Comparison of ENCODE assay signal across 8 cellular contexts in genomic region chr2:197707316-197708213, GRCh38. TPM values are rescaled to one million over a fixed set of nuclear protein-coding genes. Genes with fewer than 3 reads are reported as not detected.
DNase-seq lines count a peak whose midpoint lies in the region; ATAC-seq and TF ChIP-seq lines count a peak whose summit lies in the region.

No MANE protein-coding gene starts in this region.

- H3K9me3 ChIP-seq in Peyer's patch, result no peaks in the 10 kb centered on the region

- H2BK120ac ChIP-seq in mesendoderm (ENCODE audit: low read depth, low read length), result no peak overlapping the region

- no peak overlapping the region for H2BK15ac ChIP-seq in mesendoderm (replicated peaks; ENCODE audit: low read depth)

- peaks cover 46% of the 10 kb centered on the region for H3K4me1 Mint-ChIP-seq in dendritic cell treated with granulocyte-macrophage colony-stimulating factor and Interleukin-4, amounts not matched to agents 40 ng/mL and 50 ng/mL, for 4 days (ENCODE audit: low read depth)

- H4K8ac ChIP-seq in mesendoderm (ENCODE audit: low read depth, low read length), result no peak overlapping the region

- H3K79me2 ChIP-seq in mesendoderm (ENCODE audit: control insufficient read depth, insufficient read depth, low read length), result peaks cover 50% of the 10 kb centered on the region

- no peak overlapping the region for H4K5ac ChIP-seq in mesendoderm (ENCODE audit: low read length)

- H3K4me3 ChIP-seq in Peyer's patch (peak overlapping the region in 3 of 4 donors; percentile 79 to 83 (median 81)), mesendoderm (ENCODE audit: low read length) (peak overlapping the region; percentile 91)

- ATAC-seq in GM19397 (IDR thresholded peaks at IDR 0.05; ENCODE audit: unreplicated experiment), result no peak
- no peak for ATAC-seq in HG02884 (IDR thresholded peaks at IDR 0.05; ENCODE audit: unreplicated experiment)

- H2AK5ac ChIP-seq in mesendoderm (ENCODE audit: low read length), result no peak overlapping the region

- H3K27ac ChIP-seq in Peyer's patch (no peak overlapping the region), mesendoderm (ENCODE audit: low read depth, low read length) (no peak overlapping the region)

- TF ChIP-seq POLR2A in Peyer's patch (IDR thresholded peaks at IDR 0.05), result no peak

- H3K27me3 ChIP-seq in Peyer's patch, result no peaks in the 10 kb centered on the region
- no peaks in the 10 kb centered on the region for H3K27me3 ChIP-seq in mesendoderm (ENCODE audit: insufficient read depth, low read length, poor library complexity)

- no peak overlapping the region for H3K18ac ChIP-seq in mesendoderm (ENCODE audit: low read length)

- peaks cover 0 to 30% (median 9%) of the 10 kb centered on the region in 4 donors for H3K4me1 ChIP-seq in Peyer's patch
- peaks cover 8% of the 10 kb centered on the region for H3K4me1 ChIP-seq in mesendoderm (ENCODE audit: control insufficient read depth, low read depth, low read length)

- H3K27me3 Mint-ChIP-seq in dendritic cell treated with granulocyte-macrophage colony-stimulating factor and Interleukin-4, amounts not matched to agents 40 ng/mL and 50 ng/mL, for 4 days, result no peaks in the 10 kb centered on the region

- no peak overlapping the region for H3K4ac ChIP-seq in mesendoderm (ENCODE audit: low read depth, low read length)

- H3K9ac ChIP-seq in mesendoderm (ENCODE audit: low read length), result peak overlapping the region; percentile 97

- peak; percentile 68 to 86 (median 74) for TF ChIP-seq CTCF in Peyer's patch (IDR thresholded peaks at IDR 0.05)

- DNase-seq in DMS53 (lab: John Stamatoyannopoulos, UW), result peak; percentile 70
- DNase-seq in HK-2 (ENCODE audit: unreplicated experiment), result peak; percentile 7
- DNase-seq in Peyer's patch, result no peak
- DNase-seq in mesendoderm, result peak; percentile 60
- DNase-seq in OCI-M2 (lab: John Stamatoyannopoulos, UW; ENCODE audit: unreplicated experiment), result no peak

- peaks cover 0 to 5% (median 0%) of the 10 kb centered on the region in 3 donors for H3K36me3 ChIP-seq in Peyer's patch
- no peaks in the 10 kb centered on the region for H3K36me3 ChIP-seq in mesendoderm (ENCODE audit: control insufficient read depth, insufficient read depth, low read length)

- no peak overlapping the region for H3K23ac ChIP-seq in mesendoderm (ENCODE audit: low read length)

- H3K4me2 ChIP-seq in mesendoderm (ENCODE audit: low read length), result peak overlapping the region; percentile 92

- peaks cover 23% of the 10 kb centered on the region for H3K36me3 Mint-ChIP-seq in dendritic cell treated with granulocyte-macrophage colony-stimulating factor and Interleukin-4, amounts not matched to agents 40 ng/mL and 50 ng/mL, for 4 days (ENCODE audit: low read depth)

- peak overlapping the region; percentile 17 for H3K4me3 Mint-ChIP-seq in dendritic cell treated with granulocyte-macrophage colony-stimulating factor and Interleukin-4, amounts not matched to agents 40 ng/mL and 50 ng/mL, for 4 days

- H3K27ac Mint-ChIP-seq in dendritic cell treated with granulocyte-macrophage colony-stimulating factor and Interleukin-4, amounts not matched to agents 40 ng/mL and 50 ng/mL, for 4 days, result no peak overlapping the region

- H3K79me1 ChIP-seq in mesendoderm (ENCODE audit: low read length), result peaks cover 13% of the 10 kb centered on the region

- peak overlapping the region; percentile 18 for H2BK5ac ChIP-seq in mesendoderm (ENCODE audit: low read length)

- H3K9me3 Mint-ChIP-seq in dendritic cell treated with granulocyte-macrophage colony-stimulating factor and Interleukin-4, amounts not matched to agents 40 ng/mL and 50 ng/mL, for 4 days, result no peaks in the 10 kb centered on the region

- H3K56ac ChIP-seq in mesendoderm (ENCODE audit: low read length), result peak overlapping the region; percentile 96

- intact Hi-C loops in dendritic cell treated with granulocyte-macrophage colony-stimulating factor and Interleukin-4, amounts not matched to agents 40 ng/mL and 50 ng/mL, for 4 days (cut with micrococcal nuclease), result loop anchor here (1.0 to 10.0 kb wide), 6 partner anchors 71 to 1073 kb away; partner anchors contain the start of genes CCDC150, COQ10B and MOB4

- WGBS in mesendoderm (ENCODE audit: extremely low coverage, insufficient coverage, low lambda C conversion rate), result no CpG with 5 or more reads among the region's 4 CpGs

RNA-seq across cellular contexts. Expression of gene MARS2, which starts 2.4 kb away (rescaled TPM):
- 10 to 100 TPM in 1 of 4 donors, 1 to 10 TPM in 3; 5.8 to 13.4 (median 8.1) TPM for total RNA-seq in Peyer's patch
- polyA plus RNA-seq in mesendoderm (2013, experiment 1 of 2), result 18.6 TPM
- polyA plus RNA-seq in mesendoderm (2013, experiment 2 of 2), result 19.2 TPM

RNA-seq across cellular contexts. Expression of gene RFTN2, which starts 32.2 kb away (rescaled TPM):
- 1 to 10 TPM in 3 of 4 donors, under 1 TPM in 1; 0.47 to 9.9 (median 1.2) TPM for total RNA-seq in Peyer's patch
- 0.42 TPM for polyA plus RNA-seq in mesendoderm (2013, experiment 1 of 2)
- polyA plus RNA-seq in mesendoderm (2013, experiment 2 of 2), result 0.42 TPM

Comparison
In these comparisons a context has a peak if more than half of its experiments do, and no peak if none do; other contexts are left out.
1. DNase-seq: peak in DMS53 (single experiment), HK-2 (single experiment) and mesendoderm (single experiment); none in Peyer's patch (0 of 3) and OCI-M2 (single experiment).